2 cellular contexts compared by ENCODE assay signal in the genomic region with DNA sequence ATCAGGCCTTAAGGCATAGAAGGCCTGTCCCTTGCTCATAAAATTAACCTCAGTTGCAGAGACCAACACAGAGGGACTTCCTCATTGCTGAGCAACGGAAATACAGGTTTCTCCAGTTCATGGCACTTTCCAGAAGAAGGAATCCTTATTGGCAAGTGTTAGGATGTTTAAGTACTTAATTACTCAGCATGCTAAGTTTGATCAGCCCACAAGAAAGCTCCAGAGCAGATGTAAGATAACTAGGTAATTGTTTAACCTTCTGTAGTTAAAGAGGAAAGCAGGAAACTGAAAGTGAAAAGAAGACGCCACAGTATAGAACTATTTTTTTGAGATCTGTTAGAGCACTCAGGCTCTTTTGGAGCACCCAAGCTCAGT.
TF ChIP-seq lines count a peak whose summit lies in the region.

No MANE protein-coding gene starts in this region.

TF ChIP-seq in SK-N-SH, 30 proteins besides CTCF, POLR2A, EP300 and RAD21 (continued from another document):
- no peak for TF ChIP-seq MAX (IDR thresholded peaks at IDR 0.05; ENCODE audit: low read depth)

TF ChIP-seq in SK-N-SH treated with all-trans-retinoic acid at 6 μM for 48 hours, 23 proteins besides CTCF, POLR2A, EP300 and RAD21 (continued from another document):
- TF ChIP-seq, protein P1, sequence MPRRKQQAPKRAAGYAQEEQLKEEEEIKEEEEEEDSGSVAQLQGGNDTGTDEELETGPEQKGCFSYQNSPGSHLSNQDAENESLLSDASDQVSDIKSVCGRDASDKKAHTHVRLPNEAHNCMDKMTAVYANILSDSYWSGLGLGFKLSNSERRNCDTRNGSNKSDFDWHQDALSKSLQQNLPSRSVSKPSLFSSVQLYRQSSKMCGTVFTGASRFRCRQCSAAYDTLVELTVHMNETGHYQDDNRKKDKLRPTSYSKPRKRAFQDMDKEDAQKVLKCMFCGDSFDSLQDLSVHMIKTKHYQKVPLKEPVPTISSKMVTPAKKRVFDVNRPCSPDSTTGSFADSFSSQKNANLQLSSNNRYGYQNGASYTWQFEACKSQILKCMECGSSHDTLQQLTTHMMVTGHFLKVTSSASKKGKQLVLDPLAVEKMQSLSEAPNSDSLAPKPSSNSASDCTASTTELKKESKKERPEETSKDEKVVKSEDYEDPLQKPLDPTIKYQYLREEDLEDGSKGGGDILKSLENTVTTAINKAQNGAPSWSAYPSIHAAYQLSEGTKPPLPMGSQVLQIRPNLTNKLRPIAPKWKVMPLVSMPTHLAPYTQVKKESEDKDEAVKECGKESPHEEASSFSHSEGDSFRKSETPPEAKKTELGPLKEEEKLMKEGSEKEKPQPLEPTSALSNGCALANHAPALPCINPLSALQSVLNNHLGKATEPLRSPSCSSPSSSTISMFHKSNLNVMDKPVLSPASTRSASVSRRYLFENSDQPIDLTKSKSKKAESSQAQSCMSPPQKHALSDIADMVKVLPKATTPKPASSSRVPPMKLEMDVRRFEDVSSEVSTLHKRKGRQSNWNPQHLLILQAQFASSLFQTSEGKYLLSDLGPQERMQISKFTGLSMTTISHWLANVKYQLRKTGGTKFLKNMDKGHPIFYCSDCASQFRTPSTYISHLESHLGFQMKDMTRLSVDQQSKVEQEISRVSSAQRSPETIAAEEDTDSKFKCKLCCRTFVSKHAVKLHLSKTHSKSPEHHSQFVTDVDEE (CRISPR knock-in tag; IDR thresholded peaks at IDR 0.05) = no peak
- TF ChIP-seq BACH2 (CRISPR knock-in tag; IDR thresholded peaks at IDR 0.05; ENCODE audit: borderline replicate concordance) = no peak
- TF ChIP-seq ZNF70 (CRISPR knock-in tag; IDR thresholded peaks at IDR 0.05) = no peak
- no peak for TF ChIP-seq ISL1 (CRISPR knock-in tag; IDR thresholded peaks at IDR 0.05)
- TF ChIP-seq TOX (CRISPR knock-in tag; IDR thresholded peaks at IDR 0.05; ENCODE audit: borderline replicate concordance) = no peak
- no peak for TF ChIP-seq OSR1 (CRISPR knock-in tag; IDR thresholded peaks at IDR 0.05)
- TF ChIP-seq CSRNP3 (CRISPR knock-in tag; IDR thresholded peaks at IDR 0.05) = no peak
- no peak for TF ChIP-seq ARNTL (CRISPR knock-in tag; IDR thresholded peaks at IDR 0.05; ENCODE audit: borderline replicate concordance, low read depth)
- no peak for TF ChIP-seq RARB (CRISPR knock-in tag; IDR thresholded peaks at IDR 0.05)
- TF ChIP-seq ZC3H10 (CRISPR knock-in tag; IDR thresholded peaks at IDR 0.05) = no peak
- TF ChIP-seq TCF4 (CRISPR knock-in tag; IDR thresholded peaks at IDR 0.05; ENCODE audit: borderline replicate concordance) = no peak
